ENCODE assay signal across 20 cellular contexts in genomic region chr19:42322305-42322704, GRCh38. TPM values are rescaled to one million over a fixed set of nuclear protein-coding genes. Genes with fewer than 3 reads are reported as not detected.
A peak's percentile ranks its signal among the peaks of the same experiment; 100 is the strongest.
DNase-seq lines count a peak whose midpoint lies in the region; ATAC-seq, FAIRE-seq and TF ChIP-seq lines count a peak whose summit lies in the region.
"Had no signal": no experiment of that assay in that cellular context is flagged by ENCODE, and none has a peak within 500 bp of the region (broad histone marks: within the 10 kb centered on the region; RNA-seq: fewer than 3 reads in every experiment).

No MANE protein-coding gene starts in this region.

- no peak overlapping the region for H2AFZ ChIP-seq in GM23248

- WGBS in GM23248 (ENCODE audit: low coverage in 1 of 2, low lambda C conversion rate in 2 of 2, missing lambda C conversion rate in 2 of 2), 2 experiments: 33 to 36% methylated on average over 9 of the region's 9 CpGs

- no peak overlapping the region for H3K27ac ChIP-seq in GM23248

- H3K9me2 ChIP-seq in GM23248 (ENCODE audit: insufficient read depth): no peaks in the 10 kb centered on the region

- peaks cover 5% of the 10 kb centered on the region; the same call in 1 of the 2 replicates for H3K4me1 ChIP-seq in GM23248 (ENCODE audit: insufficient read depth)

- no peak for TF ChIP-seq CTCF in bronchial epithelial cell (IDR thresholded peaks at IDR 0.05; ENCODE audit: insufficient read depth, low read length, severe bottlenecking)

- no peak for ATAC-seq in HG02938 (IDR thresholded peaks at IDR 0.05; ENCODE audit: unreplicated experiment)

- H3K36me3 ChIP-seq in GM23248 (ENCODE audit: low read depth) (no peaks in the 10 kb centered on the region), bronchial epithelial cell (ENCODE audit: control insufficient read depth, insufficient read depth, low read length) (no peaks in the 10 kb centered on the region)

- intact Hi-C loops in head of caudate nucleus (cut with DNase I): loop anchor here (10.0 kb wide), 1 partner anchor 78 kb away; the partner anchor contains the start of gene GSK3A

- in situ Hi-C loops in GM23248 (cut with MboI): no loop called here

- peaks cover 17% of the 10 kb centered on the region for H3K79me2 ChIP-seq in GM23248 (ENCODE audit: insufficient read depth)

- H3K9me3 ChIP-seq in GM23248 (ENCODE audit: low read depth): no peaks in the 10 kb centered on the region

- H3K9ac ChIP-seq in GM23248: no peak overlapping the region

- peak; percentile 55 for FAIRE-seq in bronchial epithelial cell (lab: Jason Lieb, UNC)
- FAIRE-seq: G401.6, GM12892, GM19239 had no signal

- H3K4me2 ChIP-seq in GM23248 (ENCODE audit: unreplicated experiment): no peak overlapping the region

- no peaks in the 10 kb centered on the region for H4K20me1 ChIP-seq in GM23248 (ENCODE audit: insufficient read depth)

- peaks cover under 1% of the 10 kb centered on the region; the same call in 1 of the 2 replicates for H3F3A ChIP-seq in GM23248 (ENCODE audit: insufficient read depth)

- H3K27me3 ChIP-seq in GM23248 (replicated peaks; ENCODE audit: insufficient read depth) (peaks cover 18% of the 10 kb centered on the region), bronchial epithelial cell (ENCODE audit: control insufficient read depth, insufficient read depth, low read length) (peaks cover 6% of the 10 kb centered on the region)

- H3K4me3 ChIP-seq in GM23248 (no peak overlapping the region), bronchial epithelial cell (ENCODE audit: low read depth, low read length) (no peak overlapping the region)

- DNase-seq in GM23248 (peak; percentile 17), bronchial epithelial cell (ENCODE audit: low read depth) (no peak), head of caudate nucleus (peak in 27 of 42 donors; percentile 24 to 76 (median 42)), putamen (ENCODE audit: low spot score) (peak; percentile 46), NK-92 (lab: John Stamatoyannopoulos, UW; ENCODE audit: unreplicated experiment) (no peak), DMS79 (lab: John Stamatoyannopoulos, UW) (no peak)
- DNase-seq: 8988T; C1 segment of cervical spinal cord; Calu3; CD4-positive, alpha-beta memory T cell; COR-L47; DMS53; DND-41; GOT3; H7; HCEC 1CT had no signal

RNA-seq across cellular contexts. Expression of gene MEGF8, which starts 3.1 kb away (rescaled TPM):
- 26.6 and 28.5 TPM in 2 replicates for total RNA-seq in GM23248 (2014; rRNA removed; shearing (Covaris generic))
- polyA plus RNA-seq in GM23248 (2016; fragmentation: Nextera tagmentation; extraction: Ambion mirVana): 5.4 and 5.5 TPM in 2 replicates
- total RNA-seq in bronchial epithelial cell: 7.1 and 14.0 TPM in 2 replicates

RNA-seq across cellular contexts. Expression of gene TMEM145, which starts 9.2 kb away (rescaled TPM):
- not detected in 2 replicates for total RNA-seq in GM23248 (2014; rRNA removed; shearing (Covaris generic))
- not detected in 2 replicates for polyA plus RNA-seq in GM23248 (2016; fragmentation: Nextera tagmentation; extraction: Ambion mirVana)
- 0.26 TPM in 1 of 2 replicates, not detected in the other for total RNA-seq in bronchial epithelial cell
- total RNA-seq: CD4-positive, alpha-beta memory T cell had no signal
- polyA plus RNA-seq: CD4-positive, alpha-beta memory T cell had no signal

RNA-seq across cellular contexts. Expression of gene PAFAH1B3, which starts 19.9 kb away (rescaled TPM):
- total RNA-seq in GM23248 (2014; rRNA removed; shearing (Covaris generic)): 22.5 and 26.0 TPM in 2 replicates
- 19.4 and 22.1 TPM in 2 replicates for polyA plus RNA-seq in GM23248 (2016; fragmentation: Nextera tagmentation; extraction: Ambion mirVana)
- 29.4 and 36.9 TPM in 2 replicates for total RNA-seq in bronchial epithelial cell

RNA-seq across cellular contexts. Expression of gene PRR19, which starts 20.4 kb away (rescaled TPM):
- 1.1 TPM in 1 of 2 replicates, not detected in the other for total RNA-seq in GM23248 (2014; rRNA removed; shearing (Covaris generic))
- 0.84 and 1.1 TPM in 2 replicates for polyA plus RNA-seq in GM23248 (2016; fragmentation: Nextera tagmentation; extraction: Ambion mirVana)
- not detected in 2 replicates for total RNA-seq in bronchial epithelial cell

RNA-seq across cellular contexts. Expression of gene CIC, which starts 53.3 kb away (rescaled TPM):
- 17.5 and 22.3 TPM in 2 replicates for total RNA-seq in GM23248 (2014; rRNA removed; shearing (Covaris generic))
- 7.8 and 8.3 TPM in 2 replicates for polyA plus RNA-seq in GM23248 (2016; fragmentation: Nextera tagmentation; extraction: Ambion mirVana)
- total RNA-seq in bronchial epithelial cell: 7.1 and 9.3 TPM in 2 replicates

Comparison
In these comparisons a context has a peak if more than half of its experiments do, and no peak if none do; other contexts are left out.
1. DNase-seq: peak in GM23248 (single experiment), head of caudate nucleus (27 of 42) and putamen (single experiment); none in bronchial epithelial cell (single experiment), NK-92 (single experiment) and DMS79 (single experiment).